Comparison of ENCODE assay signal across 8 cellular contexts in genomic region chr1:200410566-200410878, GRCh38. TPM values are rescaled to one million over a fixed set of nuclear protein-coding genes. Genes with fewer than 3 reads are reported as not detected.
DNase-seq lines count a peak whose midpoint lies in the region; ATAC-seq and TF ChIP-seq lines count a peak whose summit lies in the region.

No MANE protein-coding gene starts in this region.

- H3K27ac Mint-ChIP-seq in effector memory CD8-positive, alpha-beta T cell, result peak overlapping the region; percentile 92 to 97

- in situ Hi-C loops in G401 (cut with HindIII; ENCODE audit: low sequenced_read_pairs), result no loop called here

- TF ChIP-seq CTCF in PC-3 (conservative IDR thresholded peaks at IDR 0.05; ENCODE audit: low read depth, low read length) (no peak), neural cell (IDR thresholded peaks at IDR 0.05; ENCODE audit: poor library complexity, severe bottlenecking) (no peak)

- H3K27me3 Mint-ChIP-seq in effector memory CD8-positive, alpha-beta T cell, result no peaks in the 10 kb centered on the region

- peaks cover 22% of the 10 kb centered on the region for H3K36me3 Mint-ChIP-seq in effector memory CD8-positive, alpha-beta T cell (ENCODE audit: insufficient read depth)

- peak overlapping the region; percentile 48 for H3K27ac ChIP-seq in PC-3 (ENCODE audit: low read length)
- H3K27ac ChIP-seq in neural cell (ENCODE audit: low read length), result peak overlapping the region; percentile 93

- peaks cover 9% of the 10 kb centered on the region for H3K36me3 ChIP-seq in PC-3 (ENCODE audit: low read depth, low read length)
- H3K36me3 ChIP-seq in neural cell (ENCODE audit: insufficient read depth, low read length), result peaks cover 30% of the 10 kb centered on the region

- H2AFZ ChIP-seq in PC-3 (ENCODE audit: low read length) (peak overlapping the region; percentile 96), neural cell (ENCODE audit: low read depth, low read length) (peak overlapping the region; percentile 95)

- H3K79me2 ChIP-seq in PC-3 (ENCODE audit: low read length) (peaks cover 43% of the 10 kb centered on the region), neural cell (replicated peaks; ENCODE audit: insufficient read depth, low read length) (peaks cover 38% of the 10 kb centered on the region)

- H4K20me1 ChIP-seq in PC-3 (ENCODE audit: low read length) (peaks cover 27% of the 10 kb centered on the region), neural cell (ENCODE audit: insufficient read depth) (no peaks in the 10 kb centered on the region)

- H3K9ac ChIP-seq in PC-3 (ENCODE audit: low read length) (peak overlapping the region; percentile 91), neural cell (ENCODE audit: low read length) (peak overlapping the region; percentile 94)

- peaks cover 36 to 45% of the 10 kb centered on the region in 2 donors for H3K4me1 Mint-ChIP-seq in effector memory CD8-positive, alpha-beta T cell (ENCODE audit: low read depth in 2 of 2)

- POLR2A ChIA-PET in PC-3 (lab: Charles Lee; ENCODE audit: unreplicated experiment), result interaction anchor here (0.6 to 0.7 kb wide), 2 partner anchors 47 to 135 kb away, joined by 3 read pairs; no protein-coding TSS in a partner anchor

- no peaks in the 10 kb centered on the region for H3K27me3 ChIP-seq in PC-3 (ENCODE audit: low read length)
- no peaks in the 10 kb centered on the region for H3K27me3 ChIP-seq in neural cell (ENCODE audit: insufficient read depth, low read depth, low read length)

- DNase-seq in G401 (ENCODE audit: low spot score), result peak; percentile 59
- peak; percentile 87 for DNase-seq in PC-3
- no peak for DNase-seq in effector memory CD8-positive, alpha-beta T cell
- DNase-seq in sciatic nerve (ENCODE audit: low spot score), result no peak
- no peak for DNase-seq in posterior vena cava (ENCODE audit: low spot score)
- no peak for DNase-seq in stimulated activated CD4-positive, alpha-beta T cell treated with anti-CD3 and anti-CD28 coated beads, Interleukin-4, amount 100 ng/mL, for 24 hours

- H3K9me2 ChIP-seq in PC-3 (replicated peaks; ENCODE audit: low read length) (no peaks in the 10 kb centered on the region), neural cell (ENCODE audit: insufficient read depth, low read length) (no peaks in the 10 kb centered on the region)

- no peaks in the 10 kb centered on the region for H3K9me3 Mint-ChIP-seq in effector memory CD8-positive, alpha-beta T cell

- peak overlapping the region; percentile 93 for H3K4me2 ChIP-seq in PC-3 (ENCODE audit: low read length)
- H3K4me2 ChIP-seq in neural cell (ENCODE audit: low read length), result peak overlapping the region; percentile 40

- TF ChIP-seq RAD21 in neural cell (conservative IDR thresholded peaks at IDR 0.05), result no peak

- H3K4me3 Mint-ChIP-seq in effector memory CD8-positive, alpha-beta T cell, result peak overlapping the region; percentile 94 to 98

- peaks cover 5% of the 10 kb centered on the region for H3F3A ChIP-seq in PC-3 (ENCODE audit: low read length, unreplicated experiment)
- no peaks in the 10 kb centered on the region for H3F3A ChIP-seq in neural cell (ENCODE audit: insufficient read depth, low read length, poor library complexity, severe bottlenecking)

- H3K4me1 ChIP-seq in PC-3 (ENCODE audit: insufficient read depth, low read length), result peaks cover 60% of the 10 kb centered on the region

- no peaks in the 10 kb centered on the region for H3K9me3 ChIP-seq in PC-3 (ENCODE audit: low read length)
- H3K9me3 ChIP-seq in neural cell (ENCODE audit: low read length), result peaks cover 12% of the 10 kb centered on the region

- BruUV-seq in PC-3 (replicated peaks; lab: Mats Ljungman, UMichigan), result TSS peak; percentile 77

- CTCF ChIA-PET in PC-3 (lab: Charles Lee), result no interaction called here

- H3K4me3 ChIP-seq in PC-3 (ENCODE audit: low read length) (peak overlapping the region; percentile 85), neural cell (ENCODE audit: low read length) (peak overlapping the region; percentile 78)

- no peak for TF ChIP-seq EP300 in neural cell (conservative IDR thresholded peaks at IDR 0.05; ENCODE audit: poor library complexity, severe bottlenecking)

- ATAC-seq in HG03280 (IDR thresholded peaks at IDR 0.05; ENCODE audit: unreplicated experiment) (peak; percentile 8), PC-3 (peak; percentile 41), sciatic nerve (no peak)
- no peak for ATAC-seq in effector memory CD8-positive, alpha-beta T cell (replicated peaks)

- intact Hi-C loops in PC-3 (cut with micrococcal nuclease), result loop anchor here (1.0 to 2.0 kb wide), 3 partner anchors 32 to 108 kb away; no protein-coding TSS in a partner anchor
- intact Hi-C loops in sciatic nerve (cut with DNase I), result no loop called here
- intact Hi-C loops in posterior vena cava (cut with DNase I), result no loop called here

TF ChIP-seq in neural cell, 6 proteins besides CTCF, POLR2A, EP300 and RAD21:
- TF ChIP-seq POLR2AphosphoS5 (IDR thresholded peaks at IDR 0.05) (no peak), REST (IDR thresholded peaks at IDR 0.05; ENCODE audit: borderline replicate concordance) (no peak), TAF1 (IDR thresholded peaks at IDR 0.05; ENCODE audit: low read depth) (no peak), SMC3 (conservative IDR thresholded peaks at IDR 0.05; ENCODE audit: poor library complexity) (no peak), EZH2 (IDR thresholded peaks at IDR 0.05; ENCODE audit: borderline replicate concordance, insufficient read depth, low read length, poor library complexity, severe bottlenecking) (no peak)

RNA-seq across cellular contexts. Expression of gene ZNF281, which starts 0.7 kb away (rescaled TPM):
- 15.0 and 20.5 TPM in 2 replicates for total RNA-seq in G401 (2014; rRNA removed; shearing (Covaris generic))
- total RNA-seq in PC-3 (2014; rRNA removed) (23.3 and 26.6 TPM in 2 replicates), sciatic nerve (16.1 TPM), posterior vena cava (10 to 100 TPM in 1 of 2 donors, 1 to 10 TPM in 1; 8.9 to 12.0 TPM)
- polyA plus RNA-seq in neural cell, result 23.9 and 25.3 TPM in 2 replicates
- polyA minus RNA-seq in neural cell, result 87.4 and 96.8 TPM in 2 replicates

Comparison
In these comparisons a context has a peak if more than half of its experiments do, and no peak if none do; other contexts are left out.
1. DNase-seq: peak in G401 (single experiment) and PC-3 (single experiment); none in effector memory CD8-positive, alpha-beta T cell (0 of 3), sciatic nerve (single experiment), posterior vena cava (single experiment) and stimulated activated CD4-positive, alpha-beta T cell treated with anti-CD3 and anti-CD28 coated beads, Interleukin-4, amount 100 ng/mL, for 24 hours (single experiment).
2. ATAC-seq: peak in HG03280 (single experiment) and PC-3 (single experiment); none in effector memory CD8-positive, alpha-beta T cell (single experiment) and sciatic nerve (single experiment).